Comparison of ENCODE assay signal across 9 cellular contexts in the genomic region with DNA sequence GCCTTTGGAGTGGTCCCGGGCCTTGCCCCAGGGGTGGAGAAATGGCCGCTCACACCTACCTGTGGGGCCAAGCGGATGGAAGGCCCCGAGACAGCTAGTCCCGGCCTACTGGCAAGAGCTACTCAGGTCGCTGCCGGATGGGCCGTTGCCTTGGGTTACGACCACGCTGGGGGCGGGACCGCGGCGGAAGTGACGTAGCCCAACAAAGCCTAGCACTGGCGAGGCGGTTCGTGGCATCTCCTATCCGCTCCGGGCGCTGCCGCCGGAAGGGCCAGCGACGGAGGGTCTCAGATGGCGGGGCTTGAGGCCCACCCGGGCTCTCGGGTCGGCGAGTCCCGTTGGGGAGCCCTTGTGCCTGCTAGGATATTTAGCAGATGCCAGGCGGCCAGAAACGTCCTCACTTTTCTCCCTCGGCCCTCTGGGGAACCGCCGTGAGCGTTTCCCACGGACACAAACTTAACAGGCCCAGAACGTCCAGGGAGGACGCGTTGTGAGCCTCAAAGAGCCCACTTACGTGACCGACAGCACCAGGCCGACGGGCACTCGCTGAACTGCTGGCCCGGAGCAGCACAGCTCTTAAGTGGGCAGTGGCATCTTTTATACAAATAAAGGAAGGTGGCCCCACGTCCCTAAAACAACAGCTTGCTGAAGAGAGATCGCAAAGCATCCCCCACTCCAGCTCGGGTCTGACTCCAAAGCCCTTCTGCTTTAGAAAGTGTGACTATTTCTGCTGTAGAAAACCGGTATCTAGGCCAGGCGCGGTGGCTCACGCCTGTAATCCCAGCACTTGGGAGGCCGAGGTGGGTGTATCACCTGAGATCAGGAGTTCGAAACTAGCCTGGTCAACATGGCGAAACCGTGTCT. TPM values are rescaled to one million over a fixed set of nuclear protein-coding genes. Genes with fewer than 3 reads are reported as not detected.
DNase-seq lines count a peak whose midpoint lies in the region; ATAC-seq and TF ChIP-seq lines count a peak whose summit lies in the region.
"Had no signal": no experiment of that assay in that cellular context is flagged by ENCODE, and none has a peak within 500 bp of the region (broad histone marks: within the 10 kb centered on the region; RNA-seq: fewer than 3 reads in every experiment).

A gene with protein sequence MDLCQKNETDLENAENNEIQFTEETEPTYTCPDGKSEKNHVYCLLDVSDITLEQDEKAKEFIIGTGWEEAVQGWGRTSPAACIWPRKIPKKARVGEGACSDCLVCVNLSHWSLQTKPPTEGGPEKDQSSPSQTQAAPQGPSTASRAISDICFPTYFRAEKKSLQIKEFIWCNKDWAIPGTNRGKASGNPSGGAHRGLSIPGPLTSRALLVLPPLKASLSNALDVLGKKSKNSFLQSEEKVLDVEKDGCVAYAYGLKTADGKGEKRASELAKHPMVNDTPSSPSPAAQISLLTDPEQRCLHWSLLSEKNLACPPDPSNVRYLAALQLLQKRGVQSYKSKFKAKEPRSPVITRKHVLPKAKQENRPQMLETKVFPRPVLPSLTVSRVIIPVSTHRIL (minus strand): TSS at position 162 of the 864 bp plus-strand sequence. CDS start 13,283 bp downstream, outside the sequence.

- H3K4me3 Mint-ChIP-seq in WTC11 = no peak within 1 kb of the TSS

- POLR2A ChIA-PET in WTC11 (lab: Charles Lee) = interaction anchor here (0.6 to 1.6 kb wide), 4 partner anchors 15 to 104 kb away, joined by 3 to 7 read pairs (median 4); partner anchors contain the start of gene ATMIN

- TF ChIP-seq CTCF in AG09309 (IDR thresholded peaks at IDR 0.05; ENCODE audit: control insufficient read depth, insufficient read depth, low read depth, low read length, missing control alignments) (no peak), WTC11 (IDR thresholded peaks at IDR 0.05) (no peak)

- H3K27ac Mint-ChIP-seq in WTC11 = peak within 1 kb of the TSS; percentile 92

- H3K27me3 Mint-ChIP-seq in WTC11 (ENCODE audit: low read depth) = no peaks in the 10 kb centered on the region; the same call in 1 of the 2 replicates
- H3K27me3 Mint-ChIP-seq: IgD-negative memory B cell had no signal

- no peaks in the 10 kb centered on the region for H3K9me3 Mint-ChIP-seq in WTC11
- H3K9me3 Mint-ChIP-seq: IgD-negative memory B cell had no signal

- H3K4me1 Mint-ChIP-seq in WTC11 = peaks cover 20% of the 10 kb centered on the region

- peaks cover 6% of the 10 kb centered on the region for H3K36me3 Mint-ChIP-seq in WTC11
- H3K36me3 Mint-ChIP-seq: IgD-negative memory B cell had no signal

- H3K27ac ChIP-seq in caudate nucleus (ENCODE audit: low read depth, low read length) = peak within 1 kb of the TSS; percentile 94

- CTCF ChIA-PET in WTC11 (lab: Charles Lee) = interaction anchor here (0.7 to 7.9 kb wide), 6 partner anchors 14 to 802 kb away, joined by 3 to 68 read pairs (median 4); partner anchors contain the start of gene ATMIN

- DNase-seq in AG09309 (ENCODE audit: low read depth) = peak; percentile 81
- DNase-seq in NCI-H2227 (lab: John Stamatoyannopoulos, UW; ENCODE audit: unreplicated experiment) = peak; percentile 96
- DNase-seq in WTC11 (ENCODE audit: low spot score) = peak; percentile 99
- DNase-seq in caudate nucleus (lab: John Stamatoyannopoulos, UW) = peak; percentile 79 to 100 (median 97)
- peak; percentile 98 for DNase-seq in inferior parietal cortex (ENCODE audit: extremely low spot score)
- DNase-seq in smooth muscle cell of the brain vasculature (ENCODE audit: low read depth, low spot score) = peak; percentile 93

- in situ Hi-C loops in GM18951 (cut with MboI; ENCODE audit: low sequenced_read_pairs, unreplicated experiment) = no loop called here

- ATAC-seq in HG03159 (IDR thresholded peaks at IDR 0.05; ENCODE audit: unreplicated experiment) (peak; percentile 95), WTC11 (peak; percentile 89)

- H3K4me3 ChIP-seq in AG09309 (ENCODE audit: control insufficient read depth, low read depth, low read length) = peak within 1 kb of the TSS; percentile 63

- TF ChIP-seq POLR2A in GM18951 (IDR thresholded peaks at IDR 0.05; ENCODE audit: extremely low read depth, insufficient read depth, insufficient read length) = peak; percentile 79

TF ChIP-seq in WTC11, 78 proteins besides CTCF, POLR2A, EP300 and RAD21 (continues in another document):
- TF ChIP-seq NFYB (CRISPR knock-in tag; conservative IDR thresholded peaks at IDR 0.05; ENCODE audit: low read depth) (no peak), ZNF396 (CRISPR knock-in tag; IDR thresholded peaks at IDR 0.05; ENCODE audit: borderline replicate concordance) (no peak), RORB (CRISPR knock-in tag; IDR thresholded peaks at IDR 0.05) (no peak), SMAD3 (CRISPR knock-in tag; IDR thresholded peaks at IDR 0.05; ENCODE audit: borderline replicate concordance) (peak; percentile 76; the same call in 1 of the 2 replicates), ETV6 (CRISPR knock-in tag; IDR thresholded peaks at IDR 0.05) (peak; percentile 50; the same call in 1 of the 2 replicates)
- TF ChIP-seq, protein P1, sequence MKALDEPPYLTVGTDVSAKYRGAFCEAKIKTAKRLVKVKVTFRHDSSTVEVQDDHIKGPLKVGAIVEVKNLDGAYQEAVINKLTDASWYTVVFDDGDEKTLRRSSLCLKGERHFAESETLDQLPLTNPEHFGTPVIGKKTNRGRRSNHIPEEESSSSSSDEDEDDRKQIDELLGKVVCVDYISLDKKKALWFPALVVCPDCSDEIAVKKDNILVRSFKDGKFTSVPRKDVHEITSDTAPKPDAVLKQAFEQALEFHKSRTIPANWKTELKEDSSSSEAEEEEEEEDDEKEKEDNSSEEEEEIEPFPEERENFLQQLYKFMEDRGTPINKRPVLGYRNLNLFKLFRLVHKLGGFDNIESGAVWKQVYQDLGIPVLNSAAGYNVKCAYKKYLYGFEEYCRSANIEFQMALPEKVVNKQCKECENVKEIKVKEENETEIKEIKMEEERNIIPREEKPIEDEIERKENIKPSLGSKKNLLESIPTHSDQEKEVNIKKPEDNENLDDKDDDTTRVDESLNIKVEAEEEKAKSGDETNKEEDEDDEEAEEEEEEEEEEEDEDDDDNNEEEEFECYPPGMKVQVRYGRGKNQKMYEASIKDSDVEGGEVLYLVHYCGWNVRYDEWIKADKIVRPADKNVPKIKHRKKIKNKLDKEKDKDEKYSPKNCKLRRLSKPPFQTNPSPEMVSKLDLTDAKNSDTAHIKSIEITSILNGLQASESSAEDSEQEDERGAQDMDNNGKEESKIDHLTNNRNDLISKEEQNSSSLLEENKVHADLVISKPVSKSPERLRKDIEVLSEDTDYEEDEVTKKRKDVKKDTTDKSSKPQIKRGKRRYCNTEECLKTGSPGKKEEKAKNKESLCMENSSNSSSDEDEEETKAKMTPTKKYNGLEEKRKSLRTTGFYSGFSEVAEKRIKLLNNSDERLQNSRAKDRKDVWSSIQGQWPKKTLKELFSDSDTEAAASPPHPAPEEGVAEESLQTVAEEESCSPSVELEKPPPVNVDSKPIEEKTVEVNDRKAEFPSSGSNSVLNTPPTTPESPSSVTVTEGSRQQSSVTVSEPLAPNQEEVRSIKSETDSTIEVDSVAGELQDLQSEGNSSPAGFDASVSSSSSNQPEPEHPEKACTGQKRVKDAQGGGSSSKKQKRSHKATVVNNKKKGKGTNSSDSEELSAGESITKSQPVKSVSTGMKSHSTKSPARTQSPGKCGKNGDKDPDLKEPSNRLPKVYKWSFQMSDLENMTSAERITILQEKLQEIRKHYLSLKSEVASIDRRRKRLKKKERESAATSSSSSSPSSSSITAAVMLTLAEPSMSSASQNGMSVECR (CRISPR knock-in tag; IDR thresholded peaks at IDR 0.05; ENCODE audit: borderline replicate concordance) = peak; percentile 70; the same call in 1 of the 2 replicates
- TF ChIP-seq, protein P2, sequence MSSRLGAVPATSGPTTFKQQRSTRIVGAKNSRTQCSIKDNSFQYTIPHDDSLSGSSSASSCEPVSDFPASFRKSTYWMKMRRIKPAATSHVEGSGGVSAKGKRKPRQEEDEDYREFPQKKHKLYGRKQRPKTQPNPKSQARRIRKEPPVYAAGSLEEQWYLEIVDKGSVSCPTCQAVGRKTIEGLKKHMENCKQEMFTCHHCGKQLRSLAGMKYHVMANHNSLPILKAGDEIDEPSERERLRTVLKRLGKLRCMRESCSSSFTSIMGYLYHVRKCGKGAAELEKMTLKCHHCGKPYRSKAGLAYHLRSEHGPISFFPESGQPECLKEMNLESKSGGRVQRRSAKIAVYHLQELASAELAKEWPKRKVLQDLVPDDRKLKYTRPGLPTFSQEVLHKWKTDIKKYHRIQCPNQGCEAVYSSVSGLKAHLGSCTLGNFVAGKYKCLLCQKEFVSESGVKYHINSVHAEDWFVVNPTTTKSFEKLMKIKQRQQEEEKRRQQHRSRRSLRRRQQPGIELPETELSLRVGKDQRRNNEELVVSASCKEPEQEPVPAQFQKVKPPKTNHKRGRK (CRISPR knock-in tag; IDR thresholded peaks at IDR 0.05; ENCODE audit: borderline replicate concordance) = no peak
- TF ChIP-seq, protein P3, sequence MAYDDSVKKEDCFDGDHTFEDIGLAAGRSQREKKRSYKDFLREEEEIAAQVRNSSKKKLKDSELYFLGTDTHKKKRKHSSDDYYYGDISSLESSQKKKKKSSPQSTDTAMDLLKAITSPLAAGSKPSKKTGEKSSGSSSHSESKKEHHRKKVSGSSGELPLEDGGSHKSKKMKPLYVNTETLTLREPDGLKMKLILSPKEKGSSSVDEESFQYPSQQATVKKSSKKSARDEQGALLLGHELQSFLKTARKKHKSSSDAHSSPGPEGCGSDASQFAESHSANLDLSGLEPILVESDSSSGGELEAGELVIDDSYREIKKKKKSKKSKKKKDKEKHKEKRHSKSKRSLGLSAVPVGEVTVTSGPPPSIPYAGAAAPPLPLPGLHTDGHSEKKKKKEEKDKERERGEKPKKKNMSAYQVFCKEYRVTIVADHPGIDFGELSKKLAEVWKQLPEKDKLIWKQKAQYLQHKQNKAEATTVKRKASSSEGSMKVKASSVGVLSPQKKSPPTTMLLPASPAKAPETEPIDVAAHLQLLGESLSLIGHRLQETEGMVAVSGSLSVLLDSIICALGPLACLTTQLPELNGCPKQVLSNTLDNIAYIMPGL (CRISPR knock-in tag; IDR thresholded peaks at IDR 0.05) = no peak
- TF ChIP-seq, protein P4, sequence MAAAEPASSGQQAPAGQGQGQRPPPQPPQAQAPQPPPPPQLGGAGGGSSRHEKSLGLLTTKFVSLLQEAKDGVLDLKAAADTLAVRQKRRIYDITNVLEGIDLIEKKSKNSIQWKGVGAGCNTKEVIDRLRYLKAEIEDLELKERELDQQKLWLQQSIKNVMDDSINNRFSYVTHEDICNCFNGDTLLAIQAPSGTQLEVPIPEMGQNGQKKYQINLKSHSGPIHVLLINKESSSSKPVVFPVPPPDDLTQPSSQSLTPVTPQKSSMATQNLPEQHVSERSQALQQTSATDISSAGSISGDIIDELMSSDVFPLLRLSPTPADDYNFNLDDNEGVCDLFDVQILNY (CRISPR knock-in tag; IDR thresholded peaks at IDR 0.05) = peak; percentile 43; the same call in 1 of the 2 replicates

RNA-seq across cellular contexts. Expression of the gene that starts here (rescaled TPM):
- 1.1 to 1.3 TPM (median 1.2 TPM) in 3 replicates for total RNA-seq in WTC11 (2021)

Comparison
In these comparisons a context has a peak if more than half of its experiments do, and no peak if none do; other contexts are left out.
1. Peak in every context shown above with its lines: DNase-seq, ATAC-seq, H3K4me3 ChIP-seq and H3K27ac ChIP-seq.